2 cellular contexts compared by ENCODE assay signal in the genomic region with DNA sequence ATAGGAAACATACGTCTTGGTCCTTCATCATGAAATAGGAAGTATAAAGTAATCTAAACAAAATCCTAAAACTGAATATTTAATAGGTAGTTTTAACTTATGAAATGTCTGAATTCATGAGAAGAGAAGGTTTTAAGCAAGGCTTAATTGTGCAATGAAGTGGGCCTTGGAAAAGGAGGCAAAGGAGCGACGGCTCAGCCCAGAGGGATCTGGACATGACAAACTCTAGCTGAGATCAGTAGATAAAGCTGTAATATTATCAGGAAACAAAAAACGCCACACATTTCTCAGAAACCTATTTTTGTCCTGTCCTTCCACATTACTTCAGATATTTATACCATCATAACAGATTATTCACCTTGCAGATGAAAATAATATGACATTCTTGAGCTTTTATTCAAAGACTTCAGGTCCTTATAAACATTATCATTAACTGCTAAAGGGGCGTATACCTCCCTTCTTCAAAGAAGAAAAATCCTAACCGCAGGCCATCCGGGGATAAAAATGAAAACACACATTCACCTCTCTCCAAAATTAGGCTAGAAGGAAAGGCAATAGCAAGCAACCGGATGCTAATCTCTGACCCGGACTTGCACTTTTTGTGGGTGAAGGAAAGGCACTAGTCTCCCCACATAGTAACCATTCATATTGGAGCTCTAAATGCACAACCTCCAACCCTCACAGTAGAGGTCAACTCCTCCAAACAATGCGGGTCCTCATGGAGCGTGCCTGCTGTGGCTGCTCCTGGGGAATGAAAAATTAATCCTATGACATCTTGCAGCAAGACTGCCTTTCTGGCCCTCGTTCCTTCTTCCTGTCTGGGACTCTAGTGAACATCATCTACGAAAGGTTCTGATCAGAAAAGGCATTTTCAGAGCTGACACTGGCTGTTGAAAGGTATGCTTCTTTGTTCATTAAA.
TF ChIP-seq lines count a peak whose summit lies in the region.

No MANE protein-coding gene starts in this region.

TF ChIP-seq in K562, 482 proteins besides CTCF, POLR2A, EP300 and RAD21:
- TF ChIP-seq TEAD2 (tag; IDR thresholded peaks at IDR 0.05) (no peak), MEF2D (tag; conservative IDR thresholded peaks at IDR 0.05; ENCODE audit: low read depth) (0 out of 2 replicates have a peak, but pooled peaks have one; percentile 30), IFI16 (CRISPR knock-in tag; IDR thresholded peaks at IDR 0.05) (no peak), TEAD4 (IDR thresholded peaks at IDR 0.05; ENCODE audit: low read length) (peak; percentile 9; the same call in 1 of the 2 replicates), TEAD4 (CRISPR knock-in tag; IDR thresholded peaks at IDR 0.05; ENCODE audit: borderline replicate concordance) (no peak), ASH1L (IDR thresholded peaks at IDR 0.05; ENCODE audit: borderline replicate concordance, low read depth, partially characterized antibody) (no peak), ELF4 (CRISPR knock-in tag; IDR thresholded peaks at IDR 0.05) (no peak), GABPA (tag; conservative IDR thresholded peaks at IDR 0.05; ENCODE audit: low read depth) (peak; percentile 63), CBFA2T2 (conservative IDR thresholded peaks at IDR 0.05) (no peak), NR2C1 (IDR thresholded peaks at IDR 0.05) (no peak), NR2C1 (tag; IDR thresholded peaks at IDR 0.05) (peak; percentile 25; the same call in 1 of the 2 replicates), ZNF124 (CRISPR knock-in tag; IDR thresholded peaks at IDR 0.05) (no peak), NR2C2 (CRISPR knock-in tag; IDR thresholded peaks at IDR 0.05) (no peak), NR2C2 (tag; IDR thresholded peaks at IDR 0.05) (peak; percentile 89), MEF2A (IDR thresholded peaks at IDR 0.05; ENCODE audit: control insufficient read depth, low read depth, low read length) (peak; percentile 44; the same call in 1 of the 2 replicates), OTX1 (CRISPR knock-in tag; IDR thresholded peaks at IDR 0.05) (no peak), ARID1B (IDR thresholded peaks at IDR 0.05) (peak; percentile 38; the same call in 1 of the 2 replicates), MECOM (CRISPR knock-in tag; IDR thresholded peaks at IDR 0.05) (no peak)
- TF ChIP-seq, protein P1, sequence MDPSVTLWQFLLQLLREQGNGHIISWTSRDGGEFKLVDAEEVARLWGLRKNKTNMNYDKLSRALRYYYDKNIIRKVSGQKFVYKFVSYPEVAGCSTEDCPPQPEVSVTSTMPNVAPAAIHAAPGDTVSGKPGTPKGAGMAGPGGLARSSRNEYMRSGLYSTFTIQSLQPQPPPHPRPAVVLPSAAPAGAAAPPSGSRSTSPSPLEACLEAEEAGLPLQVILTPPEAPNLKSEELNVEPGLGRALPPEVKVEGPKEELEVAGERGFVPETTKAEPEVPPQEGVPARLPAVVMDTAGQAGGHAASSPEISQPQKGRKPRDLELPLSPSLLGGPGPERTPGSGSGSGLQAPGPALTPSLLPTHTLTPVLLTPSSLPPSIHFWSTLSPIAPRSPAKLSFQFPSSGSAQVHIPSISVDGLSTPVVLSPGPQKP (CRISPR knock-in tag; IDR thresholded peaks at IDR 0.05): no peak
- TF ChIP-seq, protein P2, sequence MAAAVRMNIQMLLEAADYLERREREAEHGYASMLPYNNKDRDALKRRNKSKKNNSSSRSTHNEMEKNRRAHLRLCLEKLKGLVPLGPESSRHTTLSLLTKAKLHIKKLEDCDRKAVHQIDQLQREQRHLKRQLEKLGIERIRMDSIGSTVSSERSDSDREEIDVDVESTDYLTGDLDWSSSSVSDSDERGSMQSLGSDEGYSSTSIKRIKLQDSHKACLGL (CRISPR knock-in tag; IDR thresholded peaks at IDR 0.05; ENCODE audit: borderline replicate concordance, poor library complexity, severe bottlenecking): no peak

TF ChIP-seq in HepG2, 621 proteins besides CTCF, POLR2A, EP300 and RAD21:
- peak; percentile 34 for TF ChIP-seq RBM22 (optimal IDR thresholded peaks at IDR 0.05; ENCODE audit: low read length)
- TF ChIP-seq MTF1 (CRISPR knock-in tag; IDR thresholded peaks at IDR 0.05): no peak
- no peak for TF ChIP-seq EHMT2 (IDR thresholded peaks at IDR 0.05; ENCODE audit: borderline replicate concordance, low read depth, low read length)
- TF ChIP-seq SALL1 (CRISPR knock-in tag; IDR thresholded peaks at IDR 0.05): 0 out of 2 replicates have a peak, but pooled peaks have one; percentile 23
- TF ChIP-seq BRCA1 (CRISPR knock-in tag; IDR thresholded peaks at IDR 0.05): no peak
- TF ChIP-seq CEBPB (IDR thresholded peaks at IDR 0.05; ENCODE audit: borderline replicate concordance, low read depth, low read length): peak; percentile 48; the same call in 1 of the 2 replicates
- 0 out of 2 replicates have a peak, but pooled peaks have one; percentile 35 for TF ChIP-seq CEBPG (CRISPR knock-in tag; IDR thresholded peaks at IDR 0.05)
